Comparison of ENCODE assay signal across 8 cellular contexts in the genomic region with DNA sequence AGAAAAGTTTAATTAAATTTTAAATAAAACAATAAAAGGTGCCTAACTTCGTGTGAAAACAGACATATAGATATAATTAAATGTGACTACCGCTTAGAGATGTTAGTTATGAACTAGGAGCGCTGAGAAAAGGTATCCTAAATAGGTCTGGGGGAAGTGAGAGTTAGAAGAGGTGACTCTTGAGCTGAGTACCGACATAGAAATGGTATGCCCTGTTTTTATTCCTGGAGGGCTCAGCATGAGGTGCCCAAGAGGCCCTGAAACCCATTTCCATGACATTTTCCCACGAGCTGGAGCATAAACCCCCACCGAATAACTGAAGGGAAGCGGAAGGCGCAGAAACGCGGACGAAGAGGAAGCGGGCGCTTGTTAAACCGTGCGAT. TPM values are rescaled to one million over a fixed set of nuclear protein-coding genes. Genes with fewer than 3 reads are reported as not detected.
A peak's percentile ranks its signal among the peaks of the same experiment; 100 is the strongest.
DNase-seq lines count a peak whose midpoint lies in the region; ATAC-seq and TF ChIP-seq lines count a peak whose summit lies in the region.

No MANE protein-coding gene starts in this region.

- no peaks in the 10 kb centered on the region; the same call in 1 of the 2 replicates for H3K36me3 ChIP-seq in ACC112 (ENCODE audit: insufficient read depth, low read length)
- H3K36me3 ChIP-seq in mesodermal cell (ENCODE audit: control insufficient read depth, insufficient read depth, low read length): peaks cover 3% of the 10 kb centered on the region

- in situ Hi-C loops in astrocyte of the spinal cord (cut with HindIII; ENCODE audit: low sequenced_read_pairs): no loop called here

- ATAC-seq in HG03039 (IDR thresholded peaks at IDR 0.05; ENCODE audit: unreplicated experiment) (peak; percentile 5), left lobe of liver (no peak)

- no peaks in the 10 kb centered on the region for H3K27me3 ChIP-seq in ACC112 (ENCODE audit: insufficient read depth, low read length)

- peak overlapping the region; percentile 93 for H3K27ac ChIP-seq in ACC112 (ENCODE audit: low read depth, low read length)
- H3K27ac ChIP-seq in mesodermal cell (ENCODE audit: low read depth, low read length, severe bottlenecking): peak overlapping the region; percentile 86

- H2AFZ ChIP-seq in ACC112 (ENCODE audit: low read length, unreplicated experiment): peak overlapping the region; percentile 94

- no peak for TF ChIP-seq CTCF in astrocyte of the spinal cord (IDR thresholded peaks at IDR 0.05; ENCODE audit: low read depth, low read length)

- H3K4me3 ChIP-seq in ACC112 (ENCODE audit: low read depth, low read length) (peak overlapping the region; percentile 96), astrocyte of the spinal cord (ENCODE audit: low read depth, low read length) (peak overlapping the region; percentile 58), mesodermal cell (ENCODE audit: extremely low read depth, insufficient read depth, low read length, poor library complexity, severe bottlenecking) (peak overlapping the region; percentile 80)

- DNase-seq in astrocyte of the spinal cord (ENCODE audit: low read depth, low spot score) (no peak), DMS 273 treated with DMSO at 0.1 percent for 48 hours (lab: John Stamatoyannopoulos, UW) (no peak), left lobe of liver (ENCODE audit: low spot score) (no peak), LoVo (ENCODE audit: low spot score) (no peak)
- no peak for DNase-seq in NK-92 treated with Interleukin-12 subunit alpha and Interleukin-12 subunit beta, amount 100 ng/mL, for 24 hours (lab: John Stamatoyannopoulos, UW)

- H3K9me3 ChIP-seq in mesodermal cell (ENCODE audit: control insufficient read depth, low read length): no peaks in the 10 kb centered on the region

- H3K4me1 ChIP-seq in ACC112 (ENCODE audit: control insufficient read depth, insufficient read depth, low read length, unreplicated experiment): peaks cover 21% of the 10 kb centered on the region
- peaks cover 7% of the 10 kb centered on the region for H3K4me1 ChIP-seq in mesodermal cell (ENCODE audit: control insufficient read depth, insufficient read depth, low read length, poor library complexity, severe bottlenecking)

- 14% methylated on average over 14 to 15 of the region's 15 CpGs for WGBS in mesodermal cell (ENCODE audit: insufficient coverage in 2 of 2), 2 experiments

- peaks cover 44% of the 10 kb centered on the region for H3K79me2 ChIP-seq in ACC112 (ENCODE audit: control insufficient read depth, insufficient read depth, low read length, unreplicated experiment)

RNA-seq across cellular contexts. Expression of a gene that starts 0.4 kb away (rescaled TPM):
- 89.1 TPM for polyA plus RNA-seq in mesodermal cell (2013, experiment 1 of 2)
- 85.9 TPM for polyA plus RNA-seq in mesodermal cell (2013, experiment 2 of 2)
- total RNA-seq in left lobe of liver: 6.5 TPM
